9 cellular contexts compared by ENCODE assay signal in genomic region chr19:5827342-5827890, GRCh38. TPM values are rescaled to one million over a fixed set of nuclear protein-coding genes. Genes with fewer than 3 reads are reported as not detected.
DNase-seq lines count a peak whose midpoint lies in the region; ATAC-seq and TF ChIP-seq lines count a peak whose summit lies in the region.
"Had no signal": no experiment of that assay in that cellular context is flagged by ENCODE, and none has a peak within 500 bp of the region (broad histone marks: within the 10 kb centered on the region; RNA-seq: fewer than 3 reads in every experiment).

No MANE protein-coding gene starts in this region.

- no peak overlapping the region for H2AFZ ChIP-seq in fibroblast of lung (ENCODE audit: low read length)
- H2AFZ ChIP-seq in parathyroid adenoma, result peak overlapping the region; percentile 42

- no peaks in the 10 kb centered on the region for H3K9me3 ChIP-seq in Panc1 (ENCODE audit: control insufficient read depth, insufficient read depth, low read depth, low read length)
- no peaks in the 10 kb centered on the region for H3K9me3 ChIP-seq in fibroblast of lung (ENCODE audit: control insufficient read depth, insufficient read depth, low read depth, low read length)
- H3K9me3 ChIP-seq in parathyroid adenoma (ENCODE audit: control insufficient read depth, low read length), result no peaks in the 10 kb centered on the region

- ATAC-seq in Panc1 (no peak), GM19351 (IDR thresholded peaks at IDR 0.05; ENCODE audit: unreplicated experiment) (no peak), GM18511 (IDR thresholded peaks at IDR 0.05; ENCODE audit: unreplicated experiment) (no peak)

- H3K27ac ChIP-seq in Panc1 (ENCODE audit: low read length) (peak overlapping the region; percentile 59; the same call in 1 of the 2 replicates), fibroblast of lung (ENCODE audit: insufficient read depth, low read length) (no peak overlapping the region), parathyroid adenoma (no peak overlapping the region)

- peaks cover 8% of the 10 kb centered on the region for H3K4me1 ChIP-seq in Panc1 (ENCODE audit: control insufficient read depth, insufficient read depth, low read length)
- no peaks in the 10 kb centered on the region for H3K4me1 ChIP-seq in fibroblast of lung (ENCODE audit: control insufficient read depth, extremely low read depth, insufficient read depth, low read length)
- peaks cover 3% of the 10 kb centered on the region for H3K4me1 ChIP-seq in parathyroid adenoma

- H3K27me3 ChIP-seq in GM06990 (replicated peaks; ENCODE audit: control insufficient read depth, insufficient read depth, low read length) (no peaks in the 10 kb centered on the region), Panc1 (ENCODE audit: control insufficient read depth, insufficient read depth, low read length) (no peaks in the 10 kb centered on the region), fibroblast of lung (ENCODE audit: control insufficient read depth, insufficient read depth, low read length) (peaks cover 19% of the 10 kb centered on the region), parathyroid adenoma (ENCODE audit: control insufficient read depth, insufficient read depth, low read length) (no peaks in the 10 kb centered on the region)

- H4K20me1 ChIP-seq in fibroblast of lung (ENCODE audit: control insufficient read depth, extremely low read depth, insufficient read depth, low read length), result no peaks in the 10 kb centered on the region

- H3K4me2 ChIP-seq in fibroblast of lung (ENCODE audit: extremely low read depth, insufficient read depth, low read length), result no peak overlapping the region
- H3K4me2 ChIP-seq in parathyroid adenoma (ENCODE audit: low read length), result peak overlapping the region; percentile 41

- POLR2A ChIA-PET in Panc1 (lab: Charles Lee), result no interaction called here

- no peak for TF ChIP-seq CTCF in GM06990 (IDR thresholded peaks at IDR 0.05; ENCODE audit: insufficient read depth, low read length, poor library complexity, severe bottlenecking)
- no peak for TF ChIP-seq CTCF in Panc1 (IDR thresholded peaks at IDR 0.05)
- no peak for TF ChIP-seq CTCF in fibroblast of lung (conservative IDR thresholded peaks at IDR 0.05 in 1 of 2, IDR thresholded peaks at IDR 0.05 in 1 of 2; ENCODE audit: low read depth in 1 of 2, low read length in 2 of 2)
- no peak for TF ChIP-seq CTCF in parathyroid adenoma (IDR thresholded peaks at IDR 0.05)

- in situ Hi-C loops in Panc1 (cut with HindIII; ENCODE audit: low pct_unique_long_range_greater_than_20kb, low sequenced_read_pairs), result no loop called here

- no peak for DNase-seq in GM06990 (ENCODE audit: extremely low read depth, insufficient read length)
- no peak for DNase-seq in Panc1 (ENCODE audit: low read depth, low spot score)
- DNase-seq in fibroblast of lung (ENCODE audit: low read depth in 2 of 2), result no peak
- DNase-seq in DMS53 (lab: John Stamatoyannopoulos, UW), result no peak
- DNase-seq in NCI-H1417 treated with DMSO at 0.1 percent for 48 hours (lab: John Stamatoyannopoulos, UW), result no peak
- DNase-seq: NCI-H1694 had no signal

- CTCF ChIA-PET in Panc1 (lab: Charles Lee), result interaction anchor here (0.6 to 1.4 kb wide), 2 partner anchors 23 to 66 kb away, joined by 3 to 5 read pairs; no protein-coding TSS in a partner anchor

- BruUV-seq in Panc1 (replicated peaks; lab: Mats Ljungman, UMichigan), result no TSS peak

- H3K4me3 ChIP-seq in GM06990 (replicated peaks; ENCODE audit: low read depth, low read length) (peak overlapping the region; percentile 60), Panc1 (ENCODE audit: low read depth in 2 of 2, low read length in 2 of 2) (peak overlapping the region; percentile 50 to 55), fibroblast of lung (replicated peaks in 1 of 4; ENCODE audit: control extremely low read depth in 1 of 4, insufficient read depth in 1 of 4, low read depth in 3 of 4, low read length in 4 of 4) (peak overlapping the region in 3 of 4 experiments; percentile 16 to 66 (median 47)), parathyroid adenoma (ENCODE audit: low read depth, low read length) (peak overlapping the region; percentile 35)

- H3K9ac ChIP-seq in fibroblast of lung (ENCODE audit: insufficient read depth, low read length) (no peak overlapping the region), parathyroid adenoma (no peak overlapping the region)

- H3K36me3 ChIP-seq in GM06990 (ENCODE audit: control insufficient read depth, insufficient read depth, low read length) (no peaks in the 10 kb centered on the region), Panc1 (ENCODE audit: control insufficient read depth, insufficient read depth, low read length) (no peaks in the 10 kb centered on the region), fibroblast of lung (ENCODE audit: control insufficient read depth, insufficient read depth, low read length) (no peaks in the 10 kb centered on the region), parathyroid adenoma (ENCODE audit: control insufficient read depth, insufficient read depth, low read length) (no peaks in the 10 kb centered on the region)

- intact Hi-C loops in Panc1 (cut with micrococcal nuclease; ENCODE audit: unreplicated experiment), result no loop called here

- no peaks in the 10 kb centered on the region for H3K79me2 ChIP-seq in fibroblast of lung (ENCODE audit: control insufficient read depth, insufficient read depth, low read length)
- no peaks in the 10 kb centered on the region for H3K79me2 ChIP-seq in parathyroid adenoma

RNA-seq across cellular contexts. Expression of gene FUT6, which starts 12.1 kb away (rescaled TPM):
- total RNA-seq in Panc1 (2021; ENCODE audit: unreplicated experiment) (not detected), fibroblast of lung (not detected in 2 replicates)
- polyA plus RNA-seq in Panc1 (2012; ENCODE audit: insufficient read length), result not detected
- not detected in 2 replicates for polyA plus RNA-seq in fibroblast of lung
- not detected in 2 replicates for polyA plus RNA-seq in fibroblast of lung (2012)
- polyA minus RNA-seq in fibroblast of lung (ENCODE audit: low replicate concordance), result not detected in 2 replicates

RNA-seq across cellular contexts. Expression of gene NRTN, which starts 22.5 kb away (rescaled TPM):
- total RNA-seq in Panc1 (2021; ENCODE audit: unreplicated experiment) (0.80 TPM), fibroblast of lung (0.50 and 0.51 TPM in 2 replicates)
- 1.7 TPM for polyA plus RNA-seq in Panc1 (2012; ENCODE audit: insufficient read length)
- 0.07 and 0.11 TPM in 2 replicates for polyA plus RNA-seq in fibroblast of lung
- 0.20 and 0.28 TPM in 2 replicates for polyA plus RNA-seq in fibroblast of lung (2012)
- polyA minus RNA-seq in fibroblast of lung (ENCODE audit: low replicate concordance), result not detected in 2 replicates

RNA-seq across cellular contexts. Expression of gene FUT3, which starts 23.8 kb away (rescaled TPM):
- 0.36 TPM for total RNA-seq in Panc1 (2021; ENCODE audit: unreplicated experiment)
- polyA plus RNA-seq in Panc1 (2012; ENCODE audit: insufficient read length), result not detected
- total RNA-seq in fibroblast of lung, result not detected in 2 replicates
- polyA plus RNA-seq in fibroblast of lung, result not detected in 2 replicates
- polyA plus RNA-seq in fibroblast of lung (2012), result not detected in 2 replicates
- not detected in 2 replicates for polyA minus RNA-seq in fibroblast of lung (ENCODE audit: low replicate concordance)

RNA-seq across cellular contexts. Expression of gene DUS3L, which starts 36.5 kb away (rescaled TPM):
- total RNA-seq in Panc1 (2021; ENCODE audit: unreplicated experiment) (39.6 TPM), fibroblast of lung (18.7 and 20.5 TPM in 2 replicates)
- polyA plus RNA-seq in Panc1 (2012; ENCODE audit: insufficient read length), result 45.7 TPM
- 8.8 and 14.4 TPM in 2 replicates for polyA plus RNA-seq in fibroblast of lung
- 12.8 and 22.9 TPM in 2 replicates for polyA plus RNA-seq in fibroblast of lung (2012)
- polyA minus RNA-seq in fibroblast of lung (ENCODE audit: low replicate concordance), result 5.5 and 11.0 TPM in 2 replicates

RNA-seq across cellular contexts. Expression of gene PRR22, which starts 42.9 kb away (rescaled TPM):
- total RNA-seq in Panc1 (2021; ENCODE audit: unreplicated experiment), result 5.9 TPM
- 2.5 TPM for polyA plus RNA-seq in Panc1 (2012; ENCODE audit: insufficient read length)
- total RNA-seq in fibroblast of lung, result 0.17 and 0.26 TPM in 2 replicates
- polyA plus RNA-seq in fibroblast of lung, result 0.15 and 0.23 TPM in 2 replicates
- 0.09 and 0.55 TPM in 2 replicates for polyA plus RNA-seq in fibroblast of lung (2012)
- polyA minus RNA-seq in fibroblast of lung (ENCODE audit: low replicate concordance), result not detected in 2 replicates
